Comparison of ENCODE assay signal across 10 cellular contexts in the genomic region with DNA sequence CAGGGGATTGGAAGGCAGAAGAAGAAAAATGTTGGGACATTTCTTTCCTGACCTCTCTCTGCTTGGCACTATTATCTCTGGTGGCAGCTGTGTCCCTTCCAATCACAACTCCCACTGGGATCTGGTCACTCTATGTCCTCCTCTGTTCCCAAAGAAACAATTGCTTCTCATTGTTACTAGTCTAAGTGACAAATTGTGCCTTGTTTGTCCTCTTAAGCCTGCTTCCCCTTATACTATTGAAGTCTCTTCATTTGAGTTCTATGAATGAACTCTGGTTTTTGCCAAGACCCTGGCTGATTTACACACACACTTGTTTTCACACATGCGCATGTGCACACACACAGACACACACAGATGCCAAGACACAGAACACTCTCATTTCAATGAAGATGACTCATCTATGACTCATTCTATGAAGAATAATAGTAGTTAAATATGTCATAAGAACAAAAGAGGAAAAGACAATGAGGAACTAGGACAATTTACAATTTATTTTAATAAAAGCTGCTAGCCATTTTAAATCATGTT.
DNase-seq lines count a peak whose midpoint lies in the region; ATAC-seq and FAIRE-seq lines count a peak whose summit lies in the region.
"Had no signal": no experiment of that assay in that cellular context is flagged by ENCODE, and none has a peak within 500 bp of the region (broad histone marks: within the 10 kb centered on the region; RNA-seq: fewer than 3 reads in every experiment).

No MANE protein-coding gene starts in this region.

- H3K4me3 ChIP-seq in small intestine (ENCODE audit: low read depth in 1 of 2, low read length in 2 of 2) = no peak overlapping the region
- H3K4me3 ChIP-seq: heart right ventricle had no signal

- no peaks in the 10 kb centered on the region for H3K27me3 ChIP-seq in small intestine (ENCODE audit: control insufficient read depth in 2 of 2, insufficient read depth in 2 of 2, low read length in 2 of 2)
- H3K27me3 ChIP-seq: heart right ventricle had no signal

- H3K4me1 ChIP-seq in small intestine (ENCODE audit: control insufficient read depth in 2 of 2, insufficient read depth in 1 of 2, low read depth in 1 of 2, low read length in 1 of 2) = no peaks in the 10 kb centered on the region

- peak; percentile 66 for DNase-seq in astrocyte of the hippocampus (ENCODE audit: low read depth, low spot score)
- peak; percentile 91 for DNase-seq in midbrain (lab: John Stamatoyannopoulos, UW)
- no peak for DNase-seq in effector CD8-positive, alpha-beta T cell (lab: John Stamatoyannopoulos, UW)
- DNase-seq in NCI-H748 treated with DMSO at 0.1 percent for 48 hours (lab: John Stamatoyannopoulos, UW) = no peak
- DNase-seq in small intestine = no peak
- DNase-seq: heart right ventricle, T-helper 9 cell had no signal

- no peaks in the 10 kb centered on the region for H3K36me3 ChIP-seq in small intestine (ENCODE audit: control insufficient read depth in 2 of 2, insufficient read depth in 2 of 2, low read length in 2 of 2)
- H3K36me3 ChIP-seq: heart right ventricle had no signal

- WGBS in small intestine, 3 donors = 54 to 87% (median 62%) methylated on average over 1 of the region's 1 CpG

- no peak overlapping the region for H3K27ac ChIP-seq in small intestine (ENCODE audit: low read depth in 1 of 2, low read length in 1 of 2)
- H3K27ac ChIP-seq: heart right ventricle had no signal

- peak; percentile 89 for ATAC-seq in GM18508 (IDR thresholded peaks at IDR 0.05; ENCODE audit: insufficient read depth, unreplicated experiment)
- peak; percentile 83 for ATAC-seq in HG03342 (IDR thresholded peaks at IDR 0.05; ENCODE audit: unreplicated experiment)
- no peak for ATAC-seq in GM21786 (IDR thresholded peaks at IDR 0.05; ENCODE audit: unreplicated experiment)

- no peak for FAIRE-seq in small intestine (lab: Jason Lieb, UNC)

- no peaks in the 10 kb centered on the region for H3K9me3 ChIP-seq in small intestine (ENCODE audit: control insufficient read depth, low read depth)

Comparison
In these comparisons a context has a peak if more than half of its experiments do, and no peak if none do; other contexts are left out.
1. DNase-seq: peak in astrocyte of the hippocampus (single experiment) and midbrain (single experiment); none in effector CD8-positive, alpha-beta T cell (single experiment), NCI-H748 treated with DMSO at 0.1 percent for 48 hours (single experiment) and small intestine (single experiment).